In the genomic region with DNA sequence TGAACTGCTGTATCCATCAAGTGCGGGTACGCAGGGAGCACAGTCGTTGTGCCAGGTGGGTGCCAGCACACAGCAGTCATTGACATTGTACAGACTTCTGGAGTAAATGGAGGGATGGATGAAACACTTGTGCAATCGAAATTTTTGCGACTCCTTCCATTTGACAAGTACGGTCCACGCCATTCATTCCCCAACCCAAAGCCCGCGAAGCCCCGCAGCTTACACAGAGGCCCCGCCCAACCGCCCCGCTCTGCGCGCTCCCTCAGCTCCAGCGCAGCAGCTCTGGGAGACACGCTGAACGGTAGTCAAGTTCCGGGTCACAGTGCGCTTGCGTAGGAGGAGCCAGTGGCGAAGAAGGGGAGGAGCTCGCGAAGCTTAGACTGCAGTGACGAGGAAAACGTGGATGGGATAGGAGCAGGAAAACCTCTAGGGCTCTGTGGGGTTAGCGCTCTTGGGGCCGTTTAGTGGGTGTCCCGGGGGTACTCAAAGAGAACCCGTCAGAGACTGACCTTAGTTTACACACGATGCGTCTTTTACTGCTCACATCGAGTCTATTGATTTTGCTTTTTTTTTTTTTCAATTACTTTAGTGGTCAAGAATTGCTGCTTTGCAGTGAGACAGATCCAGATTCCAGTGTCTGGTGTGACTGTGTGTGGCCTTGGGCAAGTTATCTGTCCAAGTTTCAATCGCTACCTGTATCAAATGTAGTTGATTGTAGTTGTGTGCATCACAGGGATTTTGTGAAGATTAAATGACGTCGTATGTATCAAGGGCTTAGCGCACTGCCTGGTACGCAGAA, we compare ENCODE assay signal across 1 cellular context.
TF ChIP-seq lines count a peak whose summit lies in the region.

No MANE protein-coding gene starts in this region.

TF ChIP-seq in HepG2, 621 proteins besides CTCF, POLR2A, EP300 and RAD21 (continued from another document and continues in another):
- TF ChIP-seq, protein P1, sequence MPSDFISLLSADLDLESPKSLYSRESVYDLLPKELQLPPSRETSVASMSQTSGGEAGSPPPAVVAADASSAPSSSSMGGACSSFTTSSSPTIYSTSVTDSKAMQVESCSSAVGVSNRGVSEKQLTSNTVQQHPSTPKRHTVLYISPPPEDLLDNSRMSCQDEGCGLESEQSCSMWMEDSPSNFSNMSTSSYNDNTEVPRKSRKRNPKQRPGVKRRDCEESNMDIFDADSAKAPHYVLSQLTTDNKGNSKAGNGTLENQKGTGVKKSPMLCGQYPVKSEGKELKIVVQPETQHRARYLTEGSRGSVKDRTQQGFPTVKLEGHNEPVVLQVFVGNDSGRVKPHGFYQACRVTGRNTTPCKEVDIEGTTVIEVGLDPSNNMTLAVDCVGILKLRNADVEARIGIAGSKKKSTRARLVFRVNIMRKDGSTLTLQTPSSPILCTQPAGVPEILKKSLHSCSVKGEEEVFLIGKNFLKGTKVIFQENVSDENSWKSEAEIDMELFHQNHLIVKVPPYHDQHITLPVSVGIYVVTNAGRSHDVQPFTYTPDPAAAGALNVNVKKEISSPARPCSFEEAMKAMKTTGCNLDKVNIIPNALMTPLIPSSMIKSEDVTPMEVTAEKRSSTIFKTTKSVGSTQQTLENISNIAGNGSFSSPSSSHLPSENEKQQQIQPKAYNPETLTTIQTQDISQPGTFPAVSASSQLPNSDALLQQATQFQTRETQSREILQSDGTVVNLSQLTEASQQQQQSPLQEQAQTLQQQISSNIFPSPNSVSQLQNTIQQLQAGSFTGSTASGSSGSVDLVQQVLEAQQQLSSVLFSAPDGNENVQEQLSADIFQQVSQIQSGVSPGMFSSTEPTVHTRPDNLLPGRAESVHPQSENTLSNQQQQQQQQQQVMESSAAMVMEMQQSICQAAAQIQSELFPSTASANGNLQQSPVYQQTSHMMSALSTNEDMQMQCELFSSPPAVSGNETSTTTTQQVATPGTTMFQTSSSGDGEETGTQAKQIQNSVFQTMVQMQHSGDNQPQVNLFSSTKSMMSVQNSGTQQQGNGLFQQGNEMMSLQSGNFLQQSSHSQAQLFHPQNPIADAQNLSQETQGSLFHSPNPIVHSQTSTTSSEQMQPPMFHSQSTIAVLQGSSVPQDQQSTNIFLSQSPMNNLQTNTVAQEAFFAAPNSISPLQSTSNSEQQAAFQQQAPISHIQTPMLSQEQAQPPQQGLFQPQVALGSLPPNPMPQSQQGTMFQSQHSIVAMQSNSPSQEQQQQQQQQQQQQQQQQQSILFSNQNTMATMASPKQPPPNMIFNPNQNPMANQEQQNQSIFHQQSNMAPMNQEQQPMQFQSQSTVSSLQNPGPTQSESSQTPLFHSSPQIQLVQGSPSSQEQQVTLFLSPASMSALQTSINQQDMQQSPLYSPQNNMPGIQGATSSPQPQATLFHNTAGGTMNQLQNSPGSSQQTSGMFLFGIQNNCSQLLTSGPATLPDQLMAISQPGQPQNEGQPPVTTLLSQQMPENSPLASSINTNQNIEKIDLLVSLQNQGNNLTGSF (CRISPR knock-in tag; IDR thresholded peaks at IDR 0.05), result no peak; the same call in 1 of the 2 replicates
- TF ChIP-seq ZSCAN22 (CRISPR knock-in tag; IDR thresholded peaks at IDR 0.05) (no peak), ZNF207 (IDR thresholded peaks at IDR 0.05; ENCODE audit: borderline replicate concordance) (no peak), KDM4B (CRISPR knock-in tag; IDR thresholded peaks at IDR 0.05) (no peak), ZNF282 (IDR thresholded peaks at IDR 0.05; ENCODE audit: partially characterized antibody) (no peak), GATA4 (IDR thresholded peaks at IDR 0.05; ENCODE audit: borderline replicate concordance, low read depth) (peak; percentile 37; the same call in 1 of the 2 replicates), KDM6A (CRISPR knock-in tag; IDR thresholded peaks at IDR 0.05; ENCODE audit: low read depth) (no peak), ZNF205 (CRISPR knock-in tag; IDR thresholded peaks at IDR 0.05) (no peak), SP2 (CRISPR knock-in tag; IDR thresholded peaks at IDR 0.05) (no peak), TCF7L2 (IDR thresholded peaks at IDR 0.05; ENCODE audit: low read depth, low read length) (no peak), MEF2D (CRISPR knock-in tag; IDR thresholded peaks at IDR 0.05) (0 out of 2 replicates have a peak, but pooled peaks have one; percentile 20), POGZ (CRISPR knock-in tag; IDR thresholded peaks at IDR 0.05) (peak; percentile 81; the same call in 1 of the 2 replicates), PHF5A (CRISPR knock-in tag; IDR thresholded peaks at IDR 0.05; ENCODE audit: low read depth, unreplicated experiment) (no peak), ZNF644 (CRISPR knock-in tag; IDR thresholded peaks at IDR 0.05; ENCODE audit: low read depth) (no peak), ARNTL (CRISPR knock-in tag; IDR thresholded peaks at IDR 0.05) (no peak), ZFP37 (CRISPR knock-in tag; IDR thresholded peaks at IDR 0.05; ENCODE audit: borderline replicate concordance) (no peak; the same call in 1 of the 2 replicates), DNMT1 (CRISPR knock-in tag; IDR thresholded peaks at IDR 0.05) (no peak), PHF21A (CRISPR knock-in tag; IDR thresholded peaks at IDR 0.05) (peak; percentile 41; the same call in 1 of the 2 replicates), ZNF260 (CRISPR knock-in tag; IDR thresholded peaks at IDR 0.05; ENCODE audit: borderline replicate concordance, low read depth) (no peak), BORCS8-MEF2B (CRISPR knock-in tag; IDR thresholded peaks at IDR 0.05) (peak; percentile 16; the same call in 1 of the 2 replicates), SOX13 (IDR thresholded peaks at IDR 0.05) (0 out of 2 replicates have a peak, but pooled peaks have one; percentile 15), SOX13 (CRISPR knock-in tag; conservative IDR thresholded peaks at IDR 0.05 in 1 of 2, IDR thresholded peaks at IDR 0.05 in 1 of 2) (no peak), RAD51 (IDR thresholded peaks at IDR 0.05; ENCODE audit: borderline replicate concordance) (no peak), ZNF180 (CRISPR knock-in tag; IDR thresholded peaks at IDR 0.05; ENCODE audit: borderline replicate concordance, low read depth) (no peak), SNAPC2 (CRISPR knock-in tag; IDR thresholded peaks at IDR 0.05) (no peak), SRF (IDR thresholded peaks at IDR 0.05; ENCODE audit: low read depth, low read length) (no peak), BRD4 (CRISPR knock-in tag; IDR thresholded peaks at IDR 0.05) (0 out of 2 replicates have a peak, but pooled peaks have one; percentile 39), MED13 (CRISPR knock-in tag; IDR thresholded peaks at IDR 0.05) (no peak; the same call in 1 of the 2 replicates), ZFP36L2 (CRISPR knock-in tag; IDR thresholded peaks at IDR 0.05) (0 out of 2 replicates have a peak, but pooled peaks have one; percentile 48), ZNF839 (CRISPR knock-in tag; IDR thresholded peaks at IDR 0.05; ENCODE audit: borderline replicate concordance) (no peak), ZNF12 (CRISPR knock-in tag; IDR thresholded peaks at IDR 0.05) (no peak), ZNF510 (CRISPR knock-in tag; IDR thresholded peaks at IDR 0.05; ENCODE audit: low read depth) (peak; percentile 69; the same call in 1 of the 2 replicates)
- TF ChIP-seq, protein P2, sequence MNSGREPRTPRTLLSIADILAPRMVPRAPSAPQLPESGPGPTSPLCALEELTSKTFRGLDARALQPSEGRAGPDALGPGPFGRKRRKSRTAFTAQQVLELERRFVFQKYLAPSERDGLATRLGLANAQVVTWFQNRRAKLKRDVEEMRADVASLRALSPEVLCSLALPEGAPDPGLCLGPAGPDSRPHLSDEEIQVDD (CRISPR knock-in tag; IDR thresholded peaks at IDR 0.05; ENCODE audit: borderline replicate concordance), result no peak
- TF ChIP-seq, protein P3, sequence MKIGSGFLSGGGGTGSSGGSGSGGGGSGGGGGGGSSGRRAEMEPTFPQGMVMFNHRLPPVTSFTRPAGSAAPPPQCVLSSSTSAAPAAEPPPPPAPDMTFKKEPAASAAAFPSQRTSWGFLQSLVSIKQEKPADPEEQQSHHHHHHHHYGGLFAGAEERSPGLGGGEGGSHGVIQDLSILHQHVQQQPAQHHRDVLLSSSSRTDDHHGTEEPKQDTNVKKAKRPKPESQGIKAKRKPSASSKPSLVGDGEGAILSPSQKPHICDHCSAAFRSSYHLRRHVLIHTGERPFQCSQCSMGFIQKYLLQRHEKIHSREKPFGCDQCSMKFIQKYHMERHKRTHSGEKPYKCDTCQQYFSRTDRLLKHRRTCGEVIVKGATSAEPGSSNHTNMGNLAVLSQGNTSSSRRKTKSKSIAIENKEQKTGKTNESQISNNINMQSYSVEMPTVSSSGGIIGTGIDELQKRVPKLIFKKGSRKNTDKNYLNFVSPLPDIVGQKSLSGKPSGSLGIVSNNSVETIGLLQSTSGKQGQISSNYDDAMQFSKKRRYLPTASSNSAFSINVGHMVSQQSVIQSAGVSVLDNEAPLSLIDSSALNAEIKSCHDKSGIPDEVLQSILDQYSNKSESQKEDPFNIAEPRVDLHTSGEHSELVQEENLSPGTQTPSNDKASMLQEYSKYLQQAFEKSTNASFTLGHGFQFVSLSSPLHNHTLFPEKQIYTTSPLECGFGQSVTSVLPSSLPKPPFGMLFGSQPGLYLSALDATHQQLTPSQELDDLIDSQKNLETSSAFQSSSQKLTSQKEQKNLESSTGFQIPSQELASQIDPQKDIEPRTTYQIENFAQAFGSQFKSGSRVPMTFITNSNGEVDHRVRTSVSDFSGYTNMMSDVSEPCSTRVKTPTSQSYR (CRISPR knock-in tag; IDR thresholded peaks at IDR 0.05; ENCODE audit: borderline replicate concordance), result no peak
- TF ChIP-seq, protein P4, sequence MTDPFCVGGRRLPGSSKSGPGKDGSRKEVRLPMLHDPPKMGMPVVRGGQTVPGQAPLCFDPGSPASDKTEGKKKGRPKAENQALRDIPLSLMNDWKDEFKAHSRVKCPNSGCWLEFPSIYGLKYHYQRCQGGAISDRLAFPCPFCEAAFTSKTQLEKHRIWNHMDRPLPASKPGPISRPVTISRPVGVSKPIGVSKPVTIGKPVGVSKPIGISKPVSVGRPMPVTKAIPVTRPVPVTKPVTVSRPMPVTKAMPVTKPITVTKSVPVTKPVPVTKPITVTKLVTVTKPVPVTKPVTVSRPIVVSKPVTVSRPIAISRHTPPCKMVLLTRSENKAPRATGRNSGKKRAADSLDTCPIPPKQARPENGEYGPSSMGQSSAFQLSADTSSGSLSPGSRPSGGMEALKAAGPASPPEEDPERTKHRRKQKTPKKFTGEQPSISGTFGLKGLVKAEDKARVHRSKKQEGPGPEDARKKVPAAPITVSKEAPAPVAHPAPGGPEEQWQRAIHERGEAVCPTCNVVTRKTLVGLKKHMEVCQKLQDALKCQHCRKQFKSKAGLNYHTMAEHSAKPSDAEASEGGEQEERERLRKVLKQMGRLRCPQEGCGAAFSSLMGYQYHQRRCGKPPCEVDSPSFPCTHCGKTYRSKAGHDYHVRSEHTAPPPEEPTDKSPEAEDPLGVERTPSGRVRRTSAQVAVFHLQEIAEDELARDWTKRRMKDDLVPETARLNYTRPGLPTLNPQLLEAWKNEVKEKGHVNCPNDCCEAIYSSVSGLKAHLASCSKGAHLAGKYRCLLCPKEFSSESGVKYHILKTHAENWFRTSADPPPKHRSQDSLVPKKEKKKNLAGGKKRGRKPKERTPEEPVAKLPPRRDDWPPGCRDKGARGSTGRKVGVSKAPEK (CRISPR knock-in tag; IDR thresholded peaks at IDR 0.05; ENCODE audit: borderline replicate concordance), result no peak
- TF ChIP-seq, protein P5, sequence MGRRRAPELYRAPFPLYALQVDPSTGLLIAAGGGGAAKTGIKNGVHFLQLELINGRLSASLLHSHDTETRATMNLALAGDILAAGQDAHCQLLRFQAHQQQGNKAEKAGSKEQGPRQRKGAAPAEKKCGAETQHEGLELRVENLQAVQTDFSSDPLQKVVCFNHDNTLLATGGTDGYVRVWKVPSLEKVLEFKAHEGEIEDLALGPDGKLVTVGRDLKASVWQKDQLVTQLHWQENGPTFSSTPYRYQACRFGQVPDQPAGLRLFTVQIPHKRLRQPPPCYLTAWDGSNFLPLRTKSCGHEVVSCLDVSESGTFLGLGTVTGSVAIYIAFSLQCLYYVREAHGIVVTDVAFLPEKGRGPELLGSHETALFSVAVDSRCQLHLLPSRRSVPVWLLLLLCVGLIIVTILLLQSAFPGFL (CRISPR knock-in tag; IDR thresholded peaks at IDR 0.05), result no peak
- TF ChIP-seq, protein P6, sequence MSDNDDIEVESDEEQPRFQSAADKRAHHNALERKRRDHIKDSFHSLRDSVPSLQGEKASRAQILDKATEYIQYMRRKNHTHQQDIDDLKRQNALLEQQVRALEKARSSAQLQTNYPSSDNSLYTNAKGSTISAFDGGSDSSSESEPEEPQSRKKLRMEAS (IDR thresholded peaks at IDR 0.05), result peak; percentile 76; the same call in 1 of the 2 replicates
- TF ChIP-seq, protein P7, sequence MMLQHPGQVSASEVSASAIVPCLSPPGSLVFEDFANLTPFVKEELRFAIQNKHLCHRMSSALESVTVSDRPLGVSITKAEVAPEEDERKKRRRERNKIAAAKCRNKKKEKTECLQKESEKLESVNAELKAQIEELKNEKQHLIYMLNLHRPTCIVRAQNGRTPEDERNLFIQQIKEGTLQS (CRISPR knock-in tag; IDR thresholded peaks at IDR 0.05), result no peak
- TF ChIP-seq, protein P8, sequence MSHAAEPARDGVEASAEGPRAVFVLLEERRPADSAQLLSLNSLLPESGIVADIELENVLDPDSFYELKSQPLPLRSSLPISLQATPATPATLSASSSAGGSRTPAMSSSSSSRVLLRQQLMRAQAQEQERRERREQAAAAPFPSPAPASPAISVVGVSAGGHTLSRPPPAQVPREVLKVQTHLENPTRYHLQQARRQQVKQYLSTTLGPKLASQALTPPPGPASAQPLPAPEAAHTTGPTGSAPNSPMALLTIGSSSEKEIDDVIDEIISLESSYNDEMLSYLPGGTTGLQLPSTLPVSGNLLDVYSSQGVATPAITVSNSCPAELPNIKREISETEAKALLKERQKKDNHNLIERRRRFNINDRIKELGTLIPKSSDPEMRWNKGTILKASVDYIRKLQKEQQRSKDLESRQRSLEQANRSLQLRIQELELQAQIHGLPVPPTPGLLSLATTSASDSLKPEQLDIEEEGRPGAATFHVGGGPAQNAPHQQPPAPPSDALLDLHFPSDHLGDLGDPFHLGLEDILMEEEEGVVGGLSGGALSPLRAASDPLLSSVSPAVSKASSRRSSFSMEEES (CRISPR knock-in tag; IDR thresholded peaks at IDR 0.05), result peak; percentile 36; the same call in 1 of the 2 replicates
- TF ChIP-seq, protein P9, sequence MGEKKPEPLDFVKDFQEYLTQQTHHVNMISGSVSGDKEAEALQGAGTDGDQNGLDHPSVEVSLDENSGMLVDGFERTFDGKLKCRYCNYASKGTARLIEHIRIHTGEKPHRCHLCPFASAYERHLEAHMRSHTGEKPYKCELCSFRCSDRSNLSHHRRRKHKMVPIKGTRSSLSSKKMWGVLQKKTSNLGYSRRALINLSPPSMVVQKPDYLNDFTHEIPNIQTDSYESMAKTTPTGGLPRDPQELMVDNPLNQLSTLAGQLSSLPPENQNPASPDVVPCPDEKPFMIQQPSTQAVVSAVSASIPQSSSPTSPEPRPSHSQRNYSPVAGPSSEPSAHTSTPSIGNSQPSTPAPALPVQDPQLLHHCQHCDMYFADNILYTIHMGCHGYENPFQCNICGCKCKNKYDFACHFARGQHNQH (CRISPR knock-in tag; IDR thresholded peaks at IDR 0.05), result no peak
- TF ChIP-seq, protein P10, sequence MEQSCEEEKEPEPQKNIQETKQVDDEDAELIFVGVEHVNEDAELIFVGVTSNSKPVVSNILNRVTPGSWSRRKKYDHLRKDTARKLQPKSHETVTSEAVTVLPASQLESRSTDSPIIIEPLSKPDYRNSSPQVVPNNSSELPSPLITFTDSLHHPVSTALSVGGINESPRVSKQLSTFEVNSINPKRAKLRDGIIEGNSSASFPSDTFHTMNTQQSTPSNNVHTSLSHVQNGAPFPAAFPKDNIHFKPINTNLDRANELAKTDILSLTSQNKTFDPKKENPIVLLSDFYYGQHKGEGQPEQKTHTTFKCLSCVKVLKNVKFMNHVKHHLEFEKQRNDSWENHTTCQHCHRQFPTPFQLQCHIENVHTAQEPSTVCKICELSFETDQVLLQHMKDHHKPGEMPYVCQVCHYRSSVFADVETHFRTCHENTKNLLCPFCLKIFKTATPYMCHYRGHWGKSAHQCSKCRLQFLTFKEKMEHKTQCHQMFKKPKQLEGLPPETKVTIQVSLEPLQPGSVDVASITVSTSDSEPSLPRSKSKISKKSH (CRISPR knock-in tag; IDR thresholded peaks at IDR 0.05; ENCODE audit: borderline replicate concordance), result 0 out of 2 replicates have a peak, but pooled peaks have one; percentile 43
